Comparison of ENCODE assay signal across 13 cellular contexts in the genomic region with DNA sequence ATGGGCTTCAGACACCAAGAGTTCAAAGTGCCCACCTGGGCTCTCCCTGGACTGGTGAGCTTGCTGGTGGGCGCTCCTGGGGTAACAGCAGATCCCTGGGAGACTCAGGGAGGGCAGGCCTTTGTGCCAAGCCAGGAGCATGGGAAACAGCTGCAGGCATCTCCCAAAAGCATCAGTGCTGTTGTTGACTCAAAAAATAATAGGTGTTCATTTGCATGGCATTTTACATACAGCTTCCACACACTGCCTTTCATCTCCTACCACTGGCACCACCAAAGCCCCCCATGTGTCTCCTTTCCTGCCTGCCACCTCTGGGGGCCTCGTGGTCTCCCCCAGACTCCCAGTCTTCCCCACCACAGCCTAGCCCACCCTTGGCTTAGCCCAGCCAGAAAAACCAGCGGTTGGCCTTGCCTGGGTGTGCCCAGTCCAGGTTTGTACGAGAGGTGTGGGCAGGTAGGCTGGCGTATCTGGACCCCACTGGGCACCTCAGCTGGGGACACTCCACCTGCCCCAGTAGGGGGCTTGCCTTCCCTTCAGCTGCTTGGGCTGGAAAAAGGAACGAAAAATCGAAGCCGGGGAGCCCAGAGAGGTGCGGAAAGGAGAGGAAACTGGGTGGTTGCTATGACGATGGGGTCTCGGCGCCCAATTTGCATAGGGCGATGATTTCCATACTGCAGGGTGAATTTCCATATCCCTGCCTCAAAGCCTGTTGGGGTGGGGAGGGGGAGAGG. TPM values are rescaled to one million over a fixed set of nuclear protein-coding genes. Genes with fewer than 3 reads are reported as not detected.
DNase-seq lines count a peak whose midpoint lies in the region; ATAC-seq and TF ChIP-seq lines count a peak whose summit lies in the region.
"Had no signal": no experiment of that assay in that cellular context is flagged by ENCODE, and none has a peak within 500 bp of the region (broad histone marks: within the 10 kb centered on the region; RNA-seq: fewer than 3 reads in every experiment).

No MANE protein-coding gene starts in this region.

- no peak overlapping the region for H3K27ac ChIP-seq in esophagus squamous epithelium
- H3K27ac ChIP-seq: GM23248 had no signal

- no peaks in the 10 kb centered on the region for H3K9me3 ChIP-seq in esophagus squamous epithelium

- H3K4me1 ChIP-seq in esophagus squamous epithelium, result peaks cover 0 to 7% (median 0%) of the 10 kb centered on the region in 3 donors

- TF ChIP-seq CTCF in GM12865 (IDR thresholded peaks at IDR 0.05; ENCODE audit: insufficient read depth, low read depth, low read length, missing control alignments) (no peak), esophagus squamous epithelium (IDR thresholded peaks at IDR 0.05) (no peak)

- no peak for TF ChIP-seq POLR2A in esophagus squamous epithelium (IDR thresholded peaks at IDR 0.05)

- H3K36me3 ChIP-seq in esophagus squamous epithelium, result no peaks in the 10 kb centered on the region

- DNase-seq in GM12865 (ENCODE audit: low read depth) (peak; percentile 35), NCI-H526 (lab: John Stamatoyannopoulos, UW) (peak; percentile 100), left kidney (ENCODE audit: low read depth, low spot score) (peak; percentile 86), mucosa of gallbladder (ENCODE audit: low spot score) (no peak), esophagus squamous epithelium (lab: John Stamatoyannopoulos, UW) (no peak), SHP77 treated with DMSO at 0.1 percent for 48 hours (lab: John Stamatoyannopoulos, UW) (no peak)
- DNase-seq: activated CD8-positive, alpha-beta T cell treated with anti-CD3 and anti-CD28 coated beads for 36 hours; CD8-positive, alpha-beta memory T cell; GM23248; T-helper 1 cell had no signal

- peaks cover 0 to 64% (median 0%) of the 10 kb centered on the region in 4 donors for H3K27me3 ChIP-seq in esophagus squamous epithelium

- H3K4me3 ChIP-seq in GM12865 (ENCODE audit: low read depth, low read length), result no peak overlapping the region
- H3K4me3 ChIP-seq in esophagus squamous epithelium, result no peak overlapping the region
- H3K4me3 ChIP-seq: GM23248 had no signal

- WGBS in esophagus squamous epithelium, 2 donors, result 31 to 34% methylated on average over 6 to 12 of the region's 13 CpGs

- ATAC-seq in GM19351 (IDR thresholded peaks at IDR 0.05; ENCODE audit: unreplicated experiment) (peak; percentile 74), HG03442 (IDR thresholded peaks at IDR 0.05; ENCODE audit: unreplicated experiment) (no peak)
- ATAC-seq: activated CD8-positive, alpha-beta T cell treated with anti-CD3 and anti-CD28 coated beads for 36 hours had no signal

- intact Hi-C loops in esophagus squamous epithelium (cut with DNase I), result no loop called here

RNA-seq across cellular contexts. Expression of a gene that starts 15.0 kb away (rescaled TPM):
- total RNA-seq in mucosa of gallbladder, result 6.5 TPM
- total RNA-seq in esophagus squamous epithelium, result 1 to 10 TPM in 3 of 4 donors, not detected in 1; 1.1 to 2.9 (median 1.5) TPM
- total RNA-seq: activated CD8-positive, alpha-beta T cell treated with anti-CD3 and anti-CD28 coated beads for 36 hours; activated naive CD4-positive, alpha-beta T cell treated with anti-CD3 and anti-CD28 coated beads, Interleukin-2, amount 50 U/mL, for 72 hours; CD8-positive, alpha-beta memory T cell; GM23248 had no signal

RNA-seq across cellular contexts. Expression of a gene that starts 44.1 kb away (rescaled TPM):
- total RNA-seq in mucosa of gallbladder (123 TPM), esophagus squamous epithelium (10 to 100 TPM in 3 of 4 donors, 1 to 10 TPM in 1; 7.4 to 49.0 (median 14.3) TPM)

Comparison
In these comparisons a context has a peak if more than half of its experiments do, and no peak if none do; other contexts are left out.
1. DNase-seq: peak in GM12865 (single experiment), NCI-H526 (2 of 2) and left kidney (single experiment); none in mucosa of gallbladder (single experiment), esophagus squamous epithelium (single experiment) and SHP77 treated with DMSO at 0.1 percent for 48 hours (single experiment).